Comparison of ENCODE assay signal across 13 cellular contexts in the genomic region with DNA sequence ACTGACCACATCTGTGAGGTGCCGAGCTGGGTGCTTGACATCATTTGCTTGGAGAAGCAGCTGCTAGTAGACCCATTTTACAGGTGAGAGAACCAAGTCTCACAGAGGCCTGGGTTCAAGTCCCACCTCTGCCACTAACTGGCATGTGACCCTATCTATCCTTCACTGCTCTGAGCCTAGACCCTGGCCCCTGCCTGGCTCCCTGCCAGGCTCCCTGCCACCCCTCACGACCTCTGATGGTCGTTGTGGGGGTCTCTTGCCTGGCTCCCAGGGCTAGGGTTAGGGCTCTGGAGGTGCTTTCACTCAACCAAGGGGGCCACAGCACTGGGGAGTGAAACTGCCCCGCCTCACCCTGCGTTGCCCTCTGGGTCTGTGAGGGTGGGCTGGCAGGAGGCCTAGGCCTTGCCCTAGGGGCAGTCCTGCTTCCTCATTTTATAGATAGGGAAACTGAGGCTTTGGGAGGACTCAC. TPM values are rescaled to one million over a fixed set of nuclear protein-coding genes. Genes with fewer than 3 reads are reported as not detected.
DNase-seq lines count a peak whose midpoint lies in the region; ATAC-seq and TF ChIP-seq lines count a peak whose summit lies in the region.
"Had no signal": no experiment of that assay in that cellular context is flagged by ENCODE, and none has a peak within 500 bp of the region (broad histone marks: within the 10 kb centered on the region; RNA-seq: fewer than 3 reads in every experiment).

No MANE protein-coding gene starts in this region.

- H3K9me2 ChIP-seq in hepatocyte (replicated peaks; ENCODE audit: insufficient read depth), result no peaks in the 10 kb centered on the region

- peak overlapping the region; percentile 55 for H3K27ac ChIP-seq in CD4-positive, alpha-beta memory T cell (ENCODE audit: low read depth, low read length)
- no peak overlapping the region for H3K27ac ChIP-seq in hepatocyte
- no peak overlapping the region for H3K27ac ChIP-seq in foreskin keratinocyte
- peak overlapping the region in 2 of 4 donors; percentile 42 to 72 for H3K27ac ChIP-seq in esophagus squamous epithelium
- H3K27ac ChIP-seq: cardiac muscle cell had no signal

- TF ChIP-seq CTCF in hepatocyte (IDR thresholded peaks at IDR 0.05; ENCODE audit: poor library complexity), result no peak
- TF ChIP-seq CTCF in foreskin keratinocyte (conservative IDR thresholded peaks at IDR 0.05), result no peak
- no peak for TF ChIP-seq CTCF in glutamatergic neuron (IDR thresholded peaks at IDR 0.05; ENCODE audit: partially characterized antibody, unreplicated experiment)
- TF ChIP-seq CTCF in esophagus squamous epithelium (IDR thresholded peaks at IDR 0.05), result no peak

- H3K79me2 ChIP-seq in hepatocyte, result no peaks in the 10 kb centered on the region

- peaks cover 65% of the 10 kb centered on the region for H3K4me1 ChIP-seq in CD4-positive, alpha-beta memory T cell (ENCODE audit: insufficient read depth, low read length)
- H3K4me1 ChIP-seq in hepatocyte (ENCODE audit: insufficient read depth) (no peaks in the 10 kb centered on the region), foreskin keratinocyte (no peaks in the 10 kb centered on the region), esophagus squamous epithelium (peaks cover 10 to 47% (median 22%) of the 10 kb centered on the region in 3 donors)

- POLR2A ChIA-PET in CD4-positive, alpha-beta memory T cell (lab: Charles Lee; ENCODE audit: partially characterized antibody), result interaction anchor here (0.7 to 2.8 kb wide), 6 partner anchors 11 to 117 kb away, joined by 3 to 8 read pairs (median 4); no protein-coding TSS in a partner anchor
- POLR2A ChIA-PET in T-cell (lab: Charles Lee), result no interaction called here

- no peaks in the 10 kb centered on the region for H4K20me1 ChIP-seq in hepatocyte (ENCODE audit: insufficient read depth, poor library complexity, severe bottlenecking)

- ATAC-seq in T-cell (replicated peaks in 1 of 4) (no peak), sciatic nerve (no peak), foreskin keratinocyte (no peak)

- TF ChIP-seq POLR2A in esophagus squamous epithelium (IDR thresholded peaks at IDR 0.05), result no peak

- peak overlapping the region; percentile 64 to 88 (median 76) for H3K27ac Mint-ChIP-seq in CD4-positive, alpha-beta memory T cell
- peak overlapping the region; percentile 91 to 93 for H3K27ac Mint-ChIP-seq in T-cell
- no peak overlapping the region for H3K27ac Mint-ChIP-seq in glutamatergic neuron (ENCODE audit: unreplicated experiment)
- H3K27ac Mint-ChIP-seq: HFFc6 had no signal

- no peak for DNase-seq in CD4-positive, alpha-beta memory T cell
- DNase-seq in T-cell (peak in 1 of 34 experiments; percentile 11), hepatocyte (ENCODE audit: low spot score) (peak; percentile 4), sciatic nerve (ENCODE audit: low spot score) (peak; percentile 52), foreskin keratinocyte (no peak), glutamatergic neuron (no peak), esophagus squamous epithelium (lab: John Stamatoyannopoulos, UW) (no peak)
- DNase-seq: erythroblast, HFFc6, NCI-H1436 treated with DMSO at 0.1 percent for 48 hours, NCI-H526 treated with DMSO at 0.1 percent for 48 hours had no signal

- no peaks in the 10 kb centered on the region for H3K27me3 Mint-ChIP-seq in CD4-positive, alpha-beta memory T cell
- H3K27me3 Mint-ChIP-seq in T-cell, result no peaks in the 10 kb centered on the region
- H3K27me3 Mint-ChIP-seq in glutamatergic neuron (ENCODE audit: unreplicated experiment), result peaks cover 2% of the 10 kb centered on the region

- H3K4me3 Mint-ChIP-seq in CD4-positive, alpha-beta memory T cell, result peak overlapping the region in 5 of 8 donors; percentile 15 to 46 (median 17)
- H3K4me3 Mint-ChIP-seq in T-cell (peak overlapping the region in 1 of 3 donors; percentile 76), glutamatergic neuron (ENCODE audit: unreplicated experiment) (no peak overlapping the region)
- H3K4me3 Mint-ChIP-seq: HFFc6 had no signal

- H3K9me3 ChIP-seq in CD4-positive, alpha-beta memory T cell (ENCODE audit: control insufficient read depth in 1 of 2, low read length in 2 of 2), result no peaks in the 10 kb centered on the region
- H3K9me3 ChIP-seq in hepatocyte (ENCODE audit: low read depth) (no peaks in the 10 kb centered on the region), esophagus squamous epithelium (no peaks in the 10 kb centered on the region)
- H3K9me3 ChIP-seq: psoas muscle had no signal

- H3K36me3 Mint-ChIP-seq in CD4-positive, alpha-beta memory T cell, result peaks cover 4 to 27% of the 10 kb centered on the region in 2 donors
- peaks cover 3% of the 10 kb centered on the region for H3K36me3 Mint-ChIP-seq in T-cell
- H3K36me3 Mint-ChIP-seq in glutamatergic neuron (ENCODE audit: unreplicated experiment), result peaks cover 4% of the 10 kb centered on the region

- no peak overlapping the region for H3K4me3 ChIP-seq in CD4-positive, alpha-beta memory T cell (ENCODE audit: low read length in 2 of 2)
- no peak overlapping the region for H3K4me3 ChIP-seq in hepatocyte
- H3K4me3 ChIP-seq in esophagus squamous epithelium, result no peak overlapping the region
- H3K4me3 ChIP-seq: cardiac muscle cell, psoas muscle had no signal

- intact Hi-C loops in CD4-positive, alpha-beta memory T cell (cut with micrococcal nuclease), result loop anchor here (5.0 kb wide), 1 partner anchor 39 kb away; no protein-coding TSS in a partner anchor
- intact Hi-C loops in sciatic nerve (cut with DNase I), result no loop called here
- intact Hi-C loops in esophagus squamous epithelium (cut with DNase I), result loop anchor here (10.0 kb wide), 1 partner anchor 72 kb away; no protein-coding TSS in a partner anchor

- H3K4me1 Mint-ChIP-seq in CD4-positive, alpha-beta memory T cell, result peaks cover 30 to 60% (median 40%) of the 10 kb centered on the region in 4 donors
- H3K4me1 Mint-ChIP-seq in T-cell (peaks cover 54 to 68% (median 56%) of the 10 kb centered on the region in 3 donors), glutamatergic neuron (ENCODE audit: low read depth, unreplicated experiment) (no peaks in the 10 kb centered on the region)

- H3K36me3 ChIP-seq in CD4-positive, alpha-beta memory T cell (ENCODE audit: insufficient read depth, low read length), result peaks cover 12% of the 10 kb centered on the region
- no peaks in the 10 kb centered on the region for H3K36me3 ChIP-seq in hepatocyte (replicated peaks; ENCODE audit: insufficient read depth, low read depth)
- H3K36me3 ChIP-seq in esophagus squamous epithelium, result peaks cover 0 to 53% (median 27%) of the 10 kb centered on the region in 3 donors
- H3K36me3 ChIP-seq: cardiac muscle cell had no signal

- CTCF ChIA-PET in CD4-positive, alpha-beta memory T cell (lab: Charles Lee; ENCODE audit: partially characterized antibody), result no interaction called here
- CTCF ChIA-PET in T-cell (lab: Charles Lee), result no interaction called here

- H2AFZ ChIP-seq in hepatocyte, result no peak overlapping the region

- H3K4me2 ChIP-seq in hepatocyte, result no peak overlapping the region

- WGBS in hepatocyte (ENCODE audit: low lambda C conversion rate, missing lambda C conversion rate), result 96% methylated on average over 5 of the region's 5 CpGs
- WGBS in esophagus squamous epithelium, 2 donors, result 90% methylated on average over 3 of the region's 5 CpGs; no CpG with 5 or more reads in 1 of the 2 donors

- no peaks in the 10 kb centered on the region for H3K27me3 ChIP-seq in CD4-positive, alpha-beta memory T cell (ENCODE audit: insufficient read depth, low read length)
- no peaks in the 10 kb centered on the region for H3K27me3 ChIP-seq in hepatocyte
- H3K27me3 ChIP-seq in foreskin keratinocyte, result no peaks in the 10 kb centered on the region
- no peaks in the 10 kb centered on the region for H3K27me3 ChIP-seq in esophagus squamous epithelium
- H3K27me3 ChIP-seq: cardiac muscle cell had no signal

- H3K9me3 Mint-ChIP-seq in CD4-positive, alpha-beta memory T cell, result no peaks in the 10 kb centered on the region
- H3K9me3 Mint-ChIP-seq in T-cell, result peaks cover 0 to 4% (median 0%) of the 10 kb centered on the region in 3 donors
- peaks cover 4% of the 10 kb centered on the region for H3K9me3 Mint-ChIP-seq in glutamatergic neuron (ENCODE audit: unreplicated experiment)
- H3K9me3 Mint-ChIP-seq: HFFc6 had no signal

RNA-seq across cellular contexts. Expression of gene ADD1, which starts 7.2 kb away (rescaled TPM):
- total RNA-seq in CD4-positive, alpha-beta memory T cell, result 100 to 1,000 TPM; 289 to 293 TPM
- polyA plus RNA-seq in CD4-positive, alpha-beta memory T cell, result 100 to 1,000 TPM; 159 to 171 TPM
- 100 to 1,000 TPM; 241 to 274 (median 256) TPM for total RNA-seq in T-cell
- total RNA-seq in hepatocyte, result 143 and 179 TPM in 2 replicates
- polyA plus RNA-seq in hepatocyte, result 174 and 208 TPM in 2 replicates
- 429 TPM for total RNA-seq in sciatic nerve
- 173 and 176 TPM in 2 replicates for total RNA-seq in foreskin keratinocyte
- 129 and 130 TPM in 2 replicates for polyA plus RNA-seq in foreskin keratinocyte
- 276 TPM for total RNA-seq in glutamatergic neuron (ENCODE audit: unreplicated experiment)
- 100 to 1,000 TPM in 2 of 4 donors, 10 to 100 TPM in 2; 81.7 to 144 (median 103) TPM for total RNA-seq in esophagus squamous epithelium

RNA-seq across cellular contexts. Expression of gene SH3BP2, which starts 43.5 kb away (rescaled TPM):
- total RNA-seq in CD4-positive, alpha-beta memory T cell, result 10 to 100 TPM; 37.9 to 44.3 TPM
- 10 to 100 TPM in 1 of 2 donors, 1 to 10 TPM in 1; 3.8 to 16.3 TPM for polyA plus RNA-seq in CD4-positive, alpha-beta memory T cell
- total RNA-seq in T-cell, result 10 to 100 TPM; 44.0 to 68.2 (median 49.7) TPM
- 15.0 and 25.7 TPM in 2 replicates for total RNA-seq in hepatocyte
- 24.3 and 29.6 TPM in 2 replicates for polyA plus RNA-seq in hepatocyte
- 82.7 TPM for total RNA-seq in sciatic nerve
- 12.5 and 15.7 TPM in 2 replicates for total RNA-seq in foreskin keratinocyte
- polyA plus RNA-seq in foreskin keratinocyte, result 8.3 and 10.8 TPM in 2 replicates
- total RNA-seq in glutamatergic neuron (ENCODE audit: unreplicated experiment), result 85.3 TPM
- total RNA-seq in esophagus squamous epithelium, result 10 to 100 TPM; 13.5 to 36.8 (median 34.0) TPM

Comparison
In these comparisons a context has a peak if more than half of its experiments do, and no peak if none do; other contexts are left out.
1. DNase-seq: peak in hepatocyte (single experiment) and sciatic nerve (single experiment); none in CD4-positive, alpha-beta memory T cell (0 of 5), foreskin keratinocyte (0 of 2), glutamatergic neuron (single experiment) and esophagus squamous epithelium (single experiment).